Comparison of ENCODE assay signal across 1 cellular context in genomic region chr17:5413682-5414081, GRCh38.
TF ChIP-seq lines count a peak whose summit lies in the region.

No MANE protein-coding gene starts in this region.

TF ChIP-seq in IMR-90, 13 proteins besides CTCF, POLR2A, EP300 and RAD21 (continued from another document):
- TF ChIP-seq CHD1 (IDR thresholded peaks at IDR 0.05; ENCODE audit: low read depth, low read length) (no peak), ELK1 (IDR thresholded peaks at IDR 0.05; ENCODE audit: borderline replicate concordance, low read depth, low read length) (no peak)
